In the genomic region with DNA sequence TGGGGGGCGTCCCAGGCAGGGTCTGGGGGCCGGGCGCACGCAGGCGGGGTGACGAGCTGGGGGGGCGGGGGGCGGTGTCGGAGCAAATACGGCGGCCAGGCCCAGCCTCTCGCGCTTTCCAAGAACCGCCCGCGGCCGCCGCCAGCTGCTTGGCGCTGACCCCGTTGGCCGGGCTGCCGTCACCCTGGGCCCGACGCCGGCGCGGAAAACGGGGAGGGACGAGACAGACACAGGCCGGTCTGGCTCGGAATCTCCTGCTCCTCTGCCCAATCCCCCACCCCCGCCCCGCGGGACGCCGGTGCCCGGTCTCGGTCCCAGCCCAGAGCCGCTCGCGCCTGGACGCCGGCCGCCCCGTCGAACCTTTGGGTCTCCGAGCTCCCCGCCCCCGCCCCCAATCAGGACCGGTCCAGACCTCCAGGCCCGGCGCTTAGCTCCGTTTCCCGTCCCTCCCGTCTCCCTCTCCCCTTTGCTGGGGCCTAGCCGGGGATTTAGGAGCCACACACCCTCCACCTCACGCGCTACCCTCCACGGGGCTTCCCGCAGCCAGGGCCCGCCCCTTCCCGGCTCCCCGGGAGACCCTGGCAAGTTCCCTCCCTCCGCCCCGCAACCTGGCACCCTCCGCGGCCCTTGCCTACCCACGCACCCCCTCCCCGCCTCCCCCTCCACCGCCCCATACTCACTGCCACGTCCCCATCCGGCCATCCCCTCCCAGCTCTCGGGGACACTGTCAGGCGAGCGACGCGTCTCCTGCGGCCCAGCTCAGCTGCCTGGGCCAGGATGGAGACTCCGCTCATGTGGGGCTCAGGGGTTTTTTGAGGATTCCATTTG, we compare ENCODE assay signal across 8 cellular contexts. TPM values are rescaled to one million over a fixed set of nuclear protein-coding genes. Genes with fewer than 3 reads are reported as not detected.
DNase-seq lines count a peak whose midpoint lies in the region; ATAC-seq and TF ChIP-seq lines count a peak whose summit lies in the region.

No MANE protein-coding gene starts in this region.

- ATAC-seq in SK-N-SH treated with all-trans-retinoic acid at 6 μM for 48 hours = no peak
- no peak for ATAC-seq in central memory CD8-positive, alpha-beta T cell (replicated peaks; ENCODE audit: extremely low read depth, poor library complexity, severe bottlenecking)
- peak; percentile 66 for ATAC-seq in left lobe of liver
- ATAC-seq in thoracic aorta (ENCODE audit: insufficient number of reproducible peaks, low FRiP score, low read depth) = peak; percentile 59
- no peak for ATAC-seq in HG03139 (IDR thresholded peaks at IDR 0.05; ENCODE audit: unreplicated experiment)

- H3K4me2 ChIP-seq in SK-N-SH = no peak overlapping the region

- H3K4me3 ChIP-seq in SK-N-SH (ENCODE audit: low read depth in 2 of 2, low read length in 1 of 2) = no peak overlapping the region
- peak overlapping the region; percentile 74 for H3K4me3 ChIP-seq in thoracic aorta

- no peaks in the 10 kb centered on the region for H4K20me1 ChIP-seq in SK-N-SH (ENCODE audit: insufficient read depth)

- no peak for TF ChIP-seq EP300 in SK-N-SH (IDR thresholded peaks at IDR 0.05; ENCODE audit: borderline replicate concordance in 1 of 2, low read depth in 1 of 2, low read length in 1 of 2)

- intact Hi-C loops in activated naive CD4-positive, alpha-beta T cell treated with anti-CD3 and anti-CD28 coated beads for 36 hours (cut with micrococcal nuclease) = no loop called here

- no peaks in the 10 kb centered on the region for H3K9me3 Mint-ChIP-seq in central memory CD8-positive, alpha-beta T cell
- H3K9me3 Mint-ChIP-seq in activated naive CD4-positive, alpha-beta T cell treated with anti-CD3 and anti-CD28 coated beads for 36 hours = no peaks in the 10 kb centered on the region

- peak overlapping the region; percentile 94 for H3K27ac Mint-ChIP-seq in central memory CD8-positive, alpha-beta T cell (ENCODE audit: low read depth)
- H3K27ac Mint-ChIP-seq in activated naive CD4-positive, alpha-beta T cell treated with anti-CD3 and anti-CD28 coated beads for 36 hours = no peak overlapping the region

- TF ChIP-seq CTCF in SK-N-SH (IDR thresholded peaks at IDR 0.05) (no peak), thoracic aorta (IDR thresholded peaks at IDR 0.05) (no peak)

- WGBS in SK-N-SH (ENCODE audit: low lambda C conversion rate) = 83% methylated on average over 34 of the region's 79 CpGs

- H3K36me3 ChIP-seq in SK-N-SH (replicated peaks in 1 of 2; ENCODE audit: control insufficient read depth in 1 of 2, insufficient read depth in 2 of 2, low read length in 1 of 2) (peaks cover 0 to 3% of the 10 kb centered on the region in 2 experiments), thoracic aorta (peaks cover 3% of the 10 kb centered on the region)

- peak overlapping the region; percentile 85 for H3K4me3 Mint-ChIP-seq in central memory CD8-positive, alpha-beta T cell
- no peak overlapping the region for H3K4me3 Mint-ChIP-seq in activated naive CD4-positive, alpha-beta T cell treated with anti-CD3 and anti-CD28 coated beads for 36 hours

- H3K36me3 Mint-ChIP-seq in central memory CD8-positive, alpha-beta T cell (ENCODE audit: insufficient read depth) = peaks cover 14% of the 10 kb centered on the region
- H3K36me3 Mint-ChIP-seq in activated naive CD4-positive, alpha-beta T cell treated with anti-CD3 and anti-CD28 coated beads for 36 hours (ENCODE audit: low read depth) = peaks cover 2% of the 10 kb centered on the region

- H3K27ac ChIP-seq in SK-N-SH (ENCODE audit: low read depth in 2 of 2, low read length in 1 of 2) = no peak overlapping the region
- H3K27ac ChIP-seq in thoracic aorta = peak overlapping the region; percentile 70 to 87

- H3K27me3 ChIP-seq in SK-N-SH (ENCODE audit: insufficient read depth) = no peaks in the 10 kb centered on the region
- H3K27me3 ChIP-seq in thoracic aorta (replicated peaks; ENCODE audit: insufficient read depth) = no peaks in the 10 kb centered on the region

- no peaks in the 10 kb centered on the region for H3K79me2 ChIP-seq in SK-N-SH (ENCODE audit: insufficient read depth)

- CTCF ChIA-PET in SK-N-SH (lab: Yijun Ruan, JAX) = interaction anchor here (1.7 kb wide), 1 partner anchor 12 kb away, joined by 4 read pairs; no protein-coding TSS in a partner anchor
- CTCF ChIA-PET in activated naive CD4-positive, alpha-beta T cell treated with anti-CD3 and anti-CD28 coated beads for 36 hours (lab: Charles Lee) = interaction anchor here (0.7 kb wide), 1 partner anchor 407 kb away, joined by 3 read pairs; no protein-coding TSS in a partner anchor

- TF ChIP-seq RAD21 in SK-N-SH (IDR thresholded peaks at IDR 0.05; ENCODE audit: low read length) = no peak

- POLR2A ChIA-PET in SK-N-SH (lab: Yijun Ruan, JAX) = no interaction called here

- peaks cover 8% of the 10 kb centered on the region for H3K4me1 Mint-ChIP-seq in central memory CD8-positive, alpha-beta T cell
- H3K4me1 Mint-ChIP-seq in activated naive CD4-positive, alpha-beta T cell treated with anti-CD3 and anti-CD28 coated beads for 36 hours (ENCODE audit: low read depth) = peaks cover 4% of the 10 kb centered on the region

- no peak overlapping the region for H3K9ac ChIP-seq in SK-N-SH

- no peaks in the 10 kb centered on the region for H3K4me1 ChIP-seq in SK-N-SH (ENCODE audit: control insufficient read depth in 1 of 2, insufficient read depth in 2 of 2, low read depth in 1 of 2, low read length in 1 of 2)
- peaks cover 6 to 13% of the 10 kb centered on the region in 2 donors for H3K4me1 ChIP-seq in thoracic aorta (ENCODE audit: control insufficient read depth in 1 of 2, low read depth in 2 of 2)

- H3K9me3 ChIP-seq in SK-N-SH (no peaks in the 10 kb centered on the region), thoracic aorta (no peaks in the 10 kb centered on the region)

- H3K27me3 Mint-ChIP-seq in central memory CD8-positive, alpha-beta T cell = no peaks in the 10 kb centered on the region
- H3K27me3 Mint-ChIP-seq in activated naive CD4-positive, alpha-beta T cell treated with anti-CD3 and anti-CD28 coated beads for 36 hours (ENCODE audit: low read depth) = peaks cover 4% of the 10 kb centered on the region

- no peak overlapping the region for H2AFZ ChIP-seq in SK-N-SH (ENCODE audit: low read depth)

- no peaks in the 10 kb centered on the region for H3K9me2 ChIP-seq in SK-N-SH

- no peaks in the 10 kb centered on the region for H3F3A ChIP-seq in SK-N-SH (replicated peaks; ENCODE audit: insufficient read depth)

- peak; percentile 57 for DNase-seq in SK-N-SH
- no peak for DNase-seq in central memory CD8-positive, alpha-beta T cell (ENCODE audit: low spot score in 2 of 2)
- DNase-seq in left lobe of liver (ENCODE audit: low spot score) = peak; percentile 67
- no peak for DNase-seq in thoracic aorta (ENCODE audit: low spot score)
- no peak for DNase-seq in GDM1 (lab: John Stamatoyannopoulos, UW)
- no peak for DNase-seq in activated naive CD4-positive, alpha-beta T cell treated with anti-CD3 and anti-CD28 coated beads for 36 hours

TF ChIP-seq in SK-N-SH, 30 proteins besides CTCF, POLR2A, EP300 and RAD21 (continues in another document):
- no peak for TF ChIP-seq JUND (IDR thresholded peaks at IDR 0.05)
- no peak for TF ChIP-seq FOXM1 (IDR thresholded peaks at IDR 0.05; ENCODE audit: low read depth)
- no peak for TF ChIP-seq CHD2 (IDR thresholded peaks at IDR 0.05; ENCODE audit: low read length, partially characterized antibody)
- no peak for TF ChIP-seq ELF1 (IDR thresholded peaks at IDR 0.05)

TF ChIP-seq in SK-N-SH treated with all-trans-retinoic acid at 6 μM for 48 hours, 23 proteins besides CTCF, POLR2A, EP300 and RAD21 (continues in another document):
- no peak for TF ChIP-seq TOX (CRISPR knock-in tag; IDR thresholded peaks at IDR 0.05; ENCODE audit: borderline replicate concordance)
- TF ChIP-seq ISL1 (CRISPR knock-in tag; IDR thresholded peaks at IDR 0.05) = no peak

RNA-seq across cellular contexts. Expression of a gene that starts 0.8 kb away (rescaled TPM):
- polyA plus RNA-seq in SK-N-SH (2012; rRNA removed) = 0.96 and 1.2 TPM in 2 replicates
- polyA plus RNA-seq in SK-N-SH (2012; cell fraction: cytosol; rRNA removed) = 0.10 and 0.15 TPM in 2 replicates
- 9.6 and 17.1 TPM in 2 replicates for polyA plus RNA-seq in SK-N-SH (2012; cell fraction: nucleus; rRNA removed)
- 1.6 TPM for total RNA-seq in left lobe of liver
- total RNA-seq in thoracic aorta = 100 to 1,000 TPM in 1 of 2 donors, 10 to 100 TPM in 1; 87.2 to 201 TPM
- under 1 TPM; 0.64 to 0.99 TPM for total RNA-seq in activated naive CD4-positive, alpha-beta T cell treated with anti-CD3 and anti-CD28 coated beads for 36 hours

RNA-seq across cellular contexts. Expression of a gene that starts 15.9 kb away (rescaled TPM):
- polyA plus RNA-seq in SK-N-SH (2012; rRNA removed) = 40.4 and 45.4 TPM in 2 replicates
- polyA plus RNA-seq in SK-N-SH (2012; cell fraction: cytosol; rRNA removed) = 9.2 and 14.6 TPM in 2 replicates
- polyA plus RNA-seq in SK-N-SH (2012; cell fraction: nucleus; rRNA removed) = 262 and 389 TPM in 2 replicates
- total RNA-seq in left lobe of liver = 65.1 TPM
- 100 to 1,000 TPM in 1 of 2 donors, 10 to 100 TPM in 1; 48.6 to 102 TPM for total RNA-seq in thoracic aorta
- total RNA-seq in activated naive CD4-positive, alpha-beta T cell treated with anti-CD3 and anti-CD28 coated beads for 36 hours = 10 to 100 TPM; 27.6 to 31.7 TPM

RNA-seq across cellular contexts. Expression of a gene that starts 27.6 kb away (rescaled TPM):
- 11.3 and 15.0 TPM in 2 replicates for polyA plus RNA-seq in SK-N-SH (2012; rRNA removed)
- 13.7 and 15.0 TPM in 2 replicates for polyA plus RNA-seq in SK-N-SH (2012; cell fraction: cytosol; rRNA removed)
- polyA plus RNA-seq in SK-N-SH (2012; cell fraction: nucleus; rRNA removed) = 31.3 and 32.9 TPM in 2 replicates
- total RNA-seq in left lobe of liver = 8.7 TPM
- 10 to 100 TPM; 17.7 to 19.1 TPM for total RNA-seq in thoracic aorta
- total RNA-seq in activated naive CD4-positive, alpha-beta T cell treated with anti-CD3 and anti-CD28 coated beads for 36 hours = 10 to 100 TPM; 33.7 to 34.4 TPM

RNA-seq across cellular contexts. Expression of a gene that starts 31.2 kb away (rescaled TPM):
- polyA plus RNA-seq in SK-N-SH (2012; rRNA removed) = 4.8 and 6.7 TPM in 2 replicates
- 2.4 and 5.1 TPM in 2 replicates for polyA plus RNA-seq in SK-N-SH (2012; cell fraction: cytosol; rRNA removed)
- 2.7 and 3.8 TPM in 2 replicates for polyA plus RNA-seq in SK-N-SH (2012; cell fraction: nucleus; rRNA removed)
- total RNA-seq in left lobe of liver (0.58 TPM), thoracic aorta (1 to 10 TPM in 1 of 2 donors, under 1 TPM in 1; 0.54 to 2.7 TPM)
- 1 to 10 TPM in 1 of 2 experiments, under 1 TPM in 1; 0.94 to 1.2 TPM for total RNA-seq in activated naive CD4-positive, alpha-beta T cell treated with anti-CD3 and anti-CD28 coated beads for 36 hours

RNA-seq across cellular contexts. Expression of a gene that starts 56.5 kb away (rescaled TPM):
- polyA plus RNA-seq in SK-N-SH (2012; rRNA removed) = 73.6 and 104 TPM in 2 replicates
- polyA plus RNA-seq in SK-N-SH (2012; cell fraction: cytosol; rRNA removed) = 90.3 and 97.8 TPM in 2 replicates
- 72.0 and 84.8 TPM in 2 replicates for polyA plus RNA-seq in SK-N-SH (2012; cell fraction: nucleus; rRNA removed)
- 65.4 TPM for total RNA-seq in left lobe of liver
- total RNA-seq in thoracic aorta = 10 to 100 TPM; 80.4 to 90.2 TPM
- 10 to 100 TPM; 91.6 to 95.9 TPM for total RNA-seq in activated naive CD4-positive, alpha-beta T cell treated with anti-CD3 and anti-CD28 coated beads for 36 hours

Comparison
In these comparisons a context has a peak if more than half of its experiments do, and no peak if none do; other contexts are left out.
1. DNase-seq: peak in SK-N-SH (single experiment) and left lobe of liver (single experiment); none in central memory CD8-positive, alpha-beta T cell (0 of 2), thoracic aorta (single experiment), GDM1 (single experiment) and activated naive CD4-positive, alpha-beta T cell treated with anti-CD3 and anti-CD28 coated beads for 36 hours (single experiment).
2. H3K27ac ChIP-seq: peak in thoracic aorta (2 of 2); none in SK-N-SH (0 of 2).
3. ATAC-seq: peak in left lobe of liver (single experiment) and thoracic aorta (single experiment); none in SK-N-SH treated with all-trans-retinoic acid at 6 μM for 48 hours (single experiment), central memory CD8-positive, alpha-beta T cell (single experiment) and HG03139 (single experiment).
4. RNA of a gene that starts 0.8 kb away (total RNA-seq): 87.2 to 201 TPM in thoracic aorta; 1.6 TPM in left lobe of liver (single experiment) and 0.64 to 0.99 TPM in activated naive CD4-positive, alpha-beta T cell treated with anti-CD3 and anti-CD28 coated beads for 36 hours; every median in the first group is over 10 times any median in the second.